12 cellular contexts compared by ENCODE assay signal in genomic region chr16:7405166-7405565, GRCh38.
DNase-seq lines count a peak whose midpoint lies in the region; FAIRE-seq and TF ChIP-seq lines count a peak whose summit lies in the region.
"Had no signal": no experiment of that assay in that cellular context is flagged by ENCODE, and none has a peak within 500 bp of the region (broad histone marks: within the 10 kb centered on the region; RNA-seq: fewer than 3 reads in every experiment).

No MANE protein-coding gene starts in this region.

- H3K18ac ChIP-seq in trophoblast cell (ENCODE audit: low read length), result no peak overlapping the region

- DNase-seq in DMS53 (lab: John Stamatoyannopoulos, UW) (peak; percentile 57), DMS53 treated with DMSO at 0.1 percent for 48 hours (lab: John Stamatoyannopoulos, UW; ENCODE audit: unreplicated experiment) (no peak), SK-MEL-5 (ENCODE audit: low read depth, low spot score) (peak; percentile 1), kidney (no peak), testis (peak; percentile 43), Karpas-422 (no peak), H54 (ENCODE audit: insufficient read length, low spot score) (no peak), trophoblast cell (no peak)
- DNase-seq: activated CD8-positive, alpha-beta memory T cell treated with anti-CD3 and anti-CD28 coated beads, Interleukin-2, amount 50 U/mL, for 4 hours; NCI-H524 treated with DMSO at 0.1 percent for 48 hours had no signal

- no peaks in the 10 kb centered on the region for H3K79me1 ChIP-seq in trophoblast cell (ENCODE audit: low read length)

- H3K27ac ChIP-seq in kidney (ENCODE audit: low read depth in 2 of 2, low read length in 2 of 2) (no peak overlapping the region), testis (no peak overlapping the region), Karpas-422 (ENCODE audit: low read length) (no peak overlapping the region), trophoblast cell (ENCODE audit: low read depth, low read length) (no peak overlapping the region)
- H3K27ac ChIP-seq: tibial nerve had no signal

- H3K9ac ChIP-seq in kidney (ENCODE audit: low read length in 2 of 2) (no peak overlapping the region), Karpas-422 (ENCODE audit: low read length) (no peak overlapping the region), trophoblast cell (ENCODE audit: low read length) (no peak overlapping the region)

- H4K12ac ChIP-seq in trophoblast cell (ENCODE audit: low read depth, low read length), result no peak overlapping the region

- H3K4me1 ChIP-seq in kidney (ENCODE audit: control insufficient read depth in 1 of 2, insufficient read depth in 1 of 2, low read depth in 1 of 2, low read length in 2 of 2) (no peaks in the 10 kb centered on the region), testis (no peaks in the 10 kb centered on the region), Karpas-422 (ENCODE audit: low read length) (no peaks in the 10 kb centered on the region), trophoblast cell (ENCODE audit: control insufficient read depth in 1 of 2, insufficient read depth in 2 of 2, low read length in 2 of 2) (no peaks in the 10 kb centered on the region)
- H3K4me1 ChIP-seq: tibial nerve had no signal

- intact Hi-C loops in kidney (cut with DNase I), result no loop called here
- intact Hi-C loops in testis (cut with DNase I; ENCODE audit: low total_unique reads), result no loop called here

- no peaks in the 10 kb centered on the region for H3K79me2 ChIP-seq in Karpas-422 (ENCODE audit: low read length)
- H3K79me2 ChIP-seq in trophoblast cell (ENCODE audit: control insufficient read depth, insufficient read depth, low read length, poor library complexity), result no peaks in the 10 kb centered on the region

- H2BK12ac ChIP-seq in trophoblast cell (ENCODE audit: low read length), result no peak overlapping the region

- H3K4me3 ChIP-seq in kidney (ENCODE audit: low read length in 2 of 2) (no peak overlapping the region), testis (no peak overlapping the region), Karpas-422 (ENCODE audit: low read length) (no peak overlapping the region), trophoblast cell (ENCODE audit: low read depth, low read length) (no peak overlapping the region)
- H3K4me3 ChIP-seq: tibial nerve had no signal

- H3K36me3 ChIP-seq in kidney (ENCODE audit: control insufficient read depth in 1 of 2, insufficient read depth in 2 of 2, low read length in 2 of 2) (no peaks in the 10 kb centered on the region), testis (ENCODE audit: low read depth, missing control alignments) (no peaks in the 10 kb centered on the region), Karpas-422 (ENCODE audit: insufficient read depth, low read length) (no peaks in the 10 kb centered on the region), trophoblast cell (ENCODE audit: control insufficient read depth in 1 of 2, insufficient read depth in 2 of 2, low read length in 2 of 2) (no peaks in the 10 kb centered on the region)
- H3K36me3 ChIP-seq: tibial nerve had no signal

- no peak overlapping the region for H4K8ac ChIP-seq in trophoblast cell (ENCODE audit: low read depth, low read length)

- H2AFZ ChIP-seq in Karpas-422 (ENCODE audit: low read length) (no peak overlapping the region), trophoblast cell (ENCODE audit: insufficient read depth, low read length, poor library complexity) (no peak overlapping the region)

- H3K14ac ChIP-seq in trophoblast cell (ENCODE audit: low read length), result no peak overlapping the region

- H4K20me1 ChIP-seq in Karpas-422 (ENCODE audit: insufficient read depth, low read depth, low read length), result no peaks in the 10 kb centered on the region

- H3K23ac ChIP-seq in trophoblast cell (ENCODE audit: low read length), result no peak overlapping the region

- no peak overlapping the region for H3K4ac ChIP-seq in trophoblast cell (ENCODE audit: low read depth, low read length)

- H2BK120ac ChIP-seq in trophoblast cell (ENCODE audit: insufficient read depth, low read length, poor library complexity), result no peak overlapping the region

- in situ Hi-C loops in SK-MEL-5 (cut with HindIII; ENCODE audit: low pct_unique_long_range_greater_than_20kb, low sequenced_read_pairs), result no loop called here

- no peak overlapping the region for H3K4me2 ChIP-seq in Karpas-422 (ENCODE audit: low read depth, low read length, poor library complexity, severe bottlenecking)
- no peak overlapping the region for H3K4me2 ChIP-seq in trophoblast cell (ENCODE audit: low read length)

- H3K9me3 ChIP-seq in kidney (ENCODE audit: control insufficient read depth in 1 of 2, low read length in 2 of 2) (no peaks in the 10 kb centered on the region), testis (no peaks in the 10 kb centered on the region), Karpas-422 (ENCODE audit: low read length) (peaks cover 11% of the 10 kb centered on the region), trophoblast cell (ENCODE audit: insufficient read depth, low read depth, low read length) (no peaks in the 10 kb centered on the region)

- TF ChIP-seq POLR2A in testis (IDR thresholded peaks at IDR 0.05), result no peak
- no peak for TF ChIP-seq POLR2A in H54 (IDR thresholded peaks at IDR 0.05; ENCODE audit: low read depth, low read length)

- 20 to 26% methylated on average over 16 of the region's 16 CpGs for WGBS in testis, 2 donors
- no CpG with 5 or more reads among the region's 16 CpGs for WGBS in trophoblast cell (ENCODE audit: extremely low coverage, insufficient coverage, insufficient read length)

- peak; percentile 40 for TF ChIP-seq CTCF in kidney (IDR thresholded peaks at IDR 0.05; ENCODE audit: borderline replicate concordance, extremely low read depth, insufficient read depth)
- peak in 1 of 3 experiments; percentile 17 for TF ChIP-seq CTCF in testis (IDR thresholded peaks at IDR 0.05)

- FAIRE-seq in kidney (lab: Jason Lieb, UNC) (no peak), H54 (lab: Jason Lieb, UNC) (no peak)
- FAIRE-seq: A204.1 had no signal

- no peak overlapping the region for H4K91ac ChIP-seq in trophoblast cell (ENCODE audit: low read depth, low read length)

- no peak overlapping the region for H2AK5ac ChIP-seq in trophoblast cell (ENCODE audit: low read length)

- no peaks in the 10 kb centered on the region for H3K9me2 ChIP-seq in Karpas-422 (replicated peaks; ENCODE audit: insufficient read depth, low read length)

- H2BK5ac ChIP-seq in trophoblast cell (ENCODE audit: low read depth, low read length, poor library complexity), result no peak overlapping the region

- no peaks in the 10 kb centered on the region for H3K27me3 ChIP-seq in testis
- H3K27me3 ChIP-seq in Karpas-422 (ENCODE audit: low read length), result no peaks in the 10 kb centered on the region
- H3K27me3 ChIP-seq in trophoblast cell (ENCODE audit: insufficient read depth, low read length), result no peaks in the 10 kb centered on the region
- H3K27me3 ChIP-seq: tibial nerve had no signal

Comparison
In these comparisons a context has a peak if more than half of its experiments do, and no peak if none do; other contexts are left out.
1. DNase-seq: peak in DMS53 (single experiment), SK-MEL-5 (single experiment) and testis (single experiment); none in DMS53 treated with DMSO at 0.1 percent for 48 hours (single experiment), kidney (single experiment), Karpas-422 (single experiment), H54 (single experiment) and trophoblast cell (0 of 2).